ENCODE assay signal across 20 cellular contexts in genomic region chr18:62590799-62591640, GRCh38.
"Had no signal": no experiment of that assay in that cellular context is flagged by ENCODE, and none has a peak within 500 bp of the region (broad histone marks: within the 10 kb centered on the region; RNA-seq: fewer than 3 reads in every experiment).

No MANE protein-coding gene starts in this region.

- DNase-seq: activated CD4-positive, alpha-beta memory T cell treated with anti-CD3 and anti-CD28 coated beads for 36 hours; activated CD4-positive, alpha-beta T cell treated with anti-CD3 and anti-CD28 coated beads for 36 hours; activated effector memory CD4-positive, alpha-beta T cell treated with anti-CD3 and anti-CD28 coated beads, Interleukin-2, amount 50 U/mL, for 16 hours; cerebellar nuclear complex; effector CD4-positive, alpha-beta T cell; esophagus squamous epithelium; left colon; midbrain; nucleus accumbens; retina; stimulated activated CD4-positive, alpha-beta T cell treated with anti-CD3 and anti-CD28 coated beads, Interleukin-12 subunit alpha, Interleukin-12 subunit beta, amount 100 ng/mL, for 4 hours; stimulated activated CD4-positive, alpha-beta T cell treated with anti-CD3 and anti-CD28 coated beads, Interleukin-1b, Interleukin-23, amount 100 ng/mL, for 48 hours; stimulated activated CD8-positive, alpha-beta memory T cell treated with anti-CD3 and anti-CD28 coated beads, Interleukin-4, amount 100 ng/mL, for 48 hours; stimulated activated naive CD4-positive, alpha-beta T cell had no signal

- H3K27ac ChIP-seq: ascending aorta, esophagus squamous epithelium, hepatocyte had no signal

- H3K36me3 ChIP-seq: esophagus squamous epithelium had no signal

- H3K9me3 ChIP-seq: ascending aorta, esophagus squamous epithelium had no signal

- ATAC-seq: activated CD4-positive, alpha-beta T cell treated with anti-CD3 and anti-CD28 coated beads for 36 hours; left colon; WTC11 had no signal

- H3K27me3 ChIP-seq: ascending aorta had no signal

- H3K9me3 Mint-ChIP-seq: activated CD4-positive, alpha-beta memory T cell treated with anti-CD3 and anti-CD28 coated beads for 36 hours; activated naive CD4-positive, alpha-beta T cell treated with anti-CD3 and anti-CD28 coated beads, Interleukin-2, amount 50 U/mL, for 24 hours; T-helper 2 cell treated with Interferon-gamma antibody and Interleukin-4, amounts not matched to agents 5 μg/mL and 100 μg/mL, for 36 hours had no signal

- H3K27ac Mint-ChIP-seq: activated CD4-positive, alpha-beta memory T cell treated with anti-CD3 and anti-CD28 coated beads for 36 hours; activated CD4-positive, alpha-beta T cell treated with anti-CD3 and anti-CD28 coated beads for 36 hours; activated naive CD4-positive, alpha-beta T cell treated with anti-CD3 and anti-CD28 coated beads, Interleukin-2, amount 50 U/mL, for 24 hours; nephron; T-helper 2 cell treated with Interferon-gamma antibody and Interleukin-4, amounts not matched to agents 5 μg/mL and 100 μg/mL, for 36 hours; WTC11 had no signal

- H3K4me3 ChIP-seq: ascending aorta, esophagus squamous epithelium, hepatocyte had no signal

- H3K4me3 Mint-ChIP-seq: activated CD4-positive, alpha-beta memory T cell treated with anti-CD3 and anti-CD28 coated beads for 36 hours; activated CD4-positive, alpha-beta T cell treated with anti-CD3 and anti-CD28 coated beads for 36 hours; activated naive CD4-positive, alpha-beta T cell treated with anti-CD3 and anti-CD28 coated beads, Interleukin-2, amount 50 U/mL, for 24 hours; nephron; T-helper 2 cell treated with Interferon-gamma antibody and Interleukin-4, amounts not matched to agents 5 μg/mL and 100 μg/mL, for 36 hours; WTC11 had no signal

- H3K36me3 Mint-ChIP-seq: activated CD4-positive, alpha-beta memory T cell treated with anti-CD3 and anti-CD28 coated beads for 36 hours had no signal
